In genomic region chr6:149389509-149390297, GRCh38 we compare ENCODE assay signal across 24 cellular contexts. TPM values are rescaled to one million over a fixed set of nuclear protein-coding genes. Genes with fewer than 3 reads are reported as not detected.
DNase-seq lines count a peak whose midpoint lies in the region; ATAC-seq, FAIRE-seq and TF ChIP-seq lines count a peak whose summit lies in the region.
"Had no signal": no experiment of that assay in that cellular context is flagged by ENCODE, and none has a peak within 500 bp of the region (broad histone marks: within the 10 kb centered on the region; RNA-seq: fewer than 3 reads in every experiment).

No MANE protein-coding gene starts in this region.

- H3K4me3 ChIP-seq in AG10803 (ENCODE audit: low read length): no peak overlapping the region
- H3K4me3 ChIP-seq in fibroblast of the aortic adventitia (ENCODE audit: low read depth, low read length): no peak overlapping the region
- no peak overlapping the region for H3K4me3 ChIP-seq in pancreas
- H3K4me3 ChIP-seq: cardiac muscle cell, K562 had no signal

- H3K9me3 ChIP-seq in pancreas: no peaks in the 10 kb centered on the region

- no peaks in the 10 kb centered on the region for H3K27me3 Mint-ChIP-seq in activated T-helper 1 cell treated with anti-CD3 and anti-CD28 coated beads, Interleukin-12 subunit alpha, Interleukin-12 subunit beta, Interleukin-2, Interleukin-4 antibody, amounts not matched to agents 30 ng/mL and 10 ng/mL and 1 ng/mL, durations not matched to agents 14 hours and 24 hours and 36 hours (ENCODE audit: insufficient read depth)
- H3K27me3 Mint-ChIP-seq: B cell had no signal

- peaks cover 82% of the 10 kb centered on the region for H3K4me1 Mint-ChIP-seq in activated T-helper 1 cell treated with anti-CD3 and anti-CD28 coated beads, Interleukin-12 subunit alpha, Interleukin-12 subunit beta, Interleukin-2, Interleukin-4 antibody, amounts not matched to agents 30 ng/mL and 10 ng/mL and 1 ng/mL, durations not matched to agents 14 hours and 24 hours and 36 hours (ENCODE audit: low read depth)
- H3K4me1 Mint-ChIP-seq: neural crest cell had no signal

- peaks cover 63% of the 10 kb centered on the region for H3K36me3 Mint-ChIP-seq in activated T-helper 1 cell treated with anti-CD3 and anti-CD28 coated beads, Interleukin-12 subunit alpha, Interleukin-12 subunit beta, Interleukin-2, Interleukin-4 antibody, amounts not matched to agents 30 ng/mL and 10 ng/mL and 1 ng/mL, durations not matched to agents 14 hours and 24 hours and 36 hours (ENCODE audit: low read depth)

- FAIRE-seq in pancreas (lab: Jason Lieb, UNC): no peak
- FAIRE-seq: K562 had no signal

- no peaks in the 10 kb centered on the region for H3K36me3 ChIP-seq in pancreas
- H3K36me3 ChIP-seq: cardiac muscle cell had no signal

- TF ChIP-seq CTCF in AG10803 (conservative IDR thresholded peaks at IDR 0.05; ENCODE audit: low read length): no peak
- no peak for TF ChIP-seq CTCF in fibroblast of the aortic adventitia (IDR thresholded peaks at IDR 0.05; ENCODE audit: insufficient read depth, low read length)
- no peak for TF ChIP-seq CTCF in pancreas (IDR thresholded peaks at IDR 0.05)

- WGBS in pancreas, 2 donors: 97 to 99% methylated on average over 3 of the region's 3 CpGs

- peaks cover 13% of the 10 kb centered on the region for H3K9me3 Mint-ChIP-seq in activated T-helper 1 cell treated with anti-CD3 and anti-CD28 coated beads, Interleukin-12 subunit alpha, Interleukin-12 subunit beta, Interleukin-2, Interleukin-4 antibody, amounts not matched to agents 30 ng/mL and 10 ng/mL and 1 ng/mL, durations not matched to agents 14 hours and 24 hours and 36 hours

- peaks cover 0 to 15% (median 8%) of the 10 kb centered on the region in 3 donors for H3K4me1 ChIP-seq in pancreas

- DNase-seq in AG10803 (ENCODE audit: low read depth): peak; percentile 28
- DNase-seq in EH (ENCODE audit: low read depth): peak; percentile 40
- DNase-seq in activated T-helper 1 cell treated with anti-CD3 and anti-CD28 coated beads, Interleukin-12 subunit alpha, Interleukin-12 subunit beta, Interleukin-2, Interleukin-4 antibody, amounts not matched to agents 30 ng/mL and 10 ng/mL and 1 ng/mL, durations not matched to agents 14 hours and 24 hours and 36 hours (ENCODE audit: low spot score): no peak
- DNase-seq in fibroblast of the aortic adventitia (ENCODE audit: low read depth): peak; percentile 24
- no peak for DNase-seq in Right ventricle myocardium superior
- no peak for DNase-seq in pancreas
- DNase-seq: activated CD4-positive, alpha-beta T cell treated with anti-CD3 and anti-CD28 coated beads, Interleukin-2, amount 50 U/mL, for 48 hours; activated naive CD4-positive, alpha-beta T cell treated with Interleukin-2 at 50 U/mL for 16 hours; anterior cingulate cortex; cortex of kidney; DMS79; GOT3; head of caudate nucleus; NCI-H2171; NCI-H526; posterior cingulate gyrus; stimulated activated CD4-positive, alpha-beta T cell treated with anti-CD3 and anti-CD28 coated beads, Interleukin-15, amount 100 ng/mL, for 24 hours had no signal

- ATAC-seq in HG03565 (IDR thresholded peaks at IDR 0.05; ENCODE audit: unreplicated experiment): no peak
- ATAC-seq in Right ventricle myocardium superior (ENCODE audit: poor library complexity): no peak
- no peak for ATAC-seq in pancreas
- ATAC-seq: K562, sciatic nerve had no signal

- H3K27ac Mint-ChIP-seq in activated T-helper 1 cell treated with anti-CD3 and anti-CD28 coated beads, Interleukin-12 subunit alpha, Interleukin-12 subunit beta, Interleukin-2, Interleukin-4 antibody, amounts not matched to agents 30 ng/mL and 10 ng/mL and 1 ng/mL, durations not matched to agents 14 hours and 24 hours and 36 hours: peak overlapping the region; percentile 45
- H3K27ac Mint-ChIP-seq: B cell had no signal

- intact Hi-C loops in activated T-helper 1 cell treated with anti-CD3 and anti-CD28 coated beads, Interleukin-12 subunit alpha, Interleukin-12 subunit beta, Interleukin-2, Interleukin-4 antibody, amounts not matched to agents 30 ng/mL and 10 ng/mL and 1 ng/mL, durations not matched to agents 14 hours and 24 hours and 36 hours (cut with micrococcal nuclease): loop anchor here (2.0 to 5.0 kb wide), 2 partner anchors 15 to 157 kb away; no protein-coding TSS in a partner anchor
- intact Hi-C loops in Right ventricle myocardium superior (cut with DNase I) (no loop called here), pancreas (cut with DNase I) (no loop called here)

- H3K4me3 Mint-ChIP-seq in activated T-helper 1 cell treated with anti-CD3 and anti-CD28 coated beads, Interleukin-12 subunit alpha, Interleukin-12 subunit beta, Interleukin-2, Interleukin-4 antibody, amounts not matched to agents 30 ng/mL and 10 ng/mL and 1 ng/mL, durations not matched to agents 14 hours and 24 hours and 36 hours: no peak overlapping the region
- H3K4me3 Mint-ChIP-seq: B cell, neural crest cell had no signal

- no peak overlapping the region for H3K27ac ChIP-seq in pancreas
- H3K27ac ChIP-seq: cardiac muscle cell had no signal

- no peaks in the 10 kb centered on the region for H3K27me3 ChIP-seq in pancreas
- H3K27me3 ChIP-seq: cardiac muscle cell had no signal

RNA-seq across cellular contexts. Expression of gene SUMO4, which starts 10.4 kb away (rescaled TPM):
- 11.6 and 12.0 TPM in 2 replicates for total RNA-seq in activated T-helper 1 cell treated with anti-CD3 and anti-CD28 coated beads, Interleukin-12 subunit alpha, Interleukin-12 subunit beta, Interleukin-2, Interleukin-4 antibody, amounts not matched to agents 30 ng/mL and 10 ng/mL and 1 ng/mL, durations not matched to agents 14 hours and 24 hours and 36 hours
- total RNA-seq in fibroblast of the aortic adventitia (ENCODE audit: low replicate concordance): 3.8 TPM in 1 of 2 replicates, not detected in the other
- 0.22 TPM for total RNA-seq in Right ventricle myocardium superior
- total RNA-seq in pancreas: 1 to 10 TPM in 1 of 6 donors, under 1 TPM in 5; 0.28 to 1.5 (median 0.90) TPM
- under 1 TPM in 1 of 2 donors, not detected in 1; 0.09 TPM for polyA plus RNA-seq in pancreas
- total RNA-seq: SK-MEL-5 had no signal

Comparison
In these comparisons a context has a peak if more than half of its experiments do, and no peak if none do; other contexts are left out.
1. DNase-seq: peak in AG10803 (single experiment), EH (single experiment) and fibroblast of the aortic adventitia (single experiment); none in activated T-helper 1 cell treated with anti-CD3 and anti-CD28 coated beads, Interleukin-12 subunit alpha, Interleukin-12 subunit beta, Interleukin-2, Interleukin-4 antibody, amounts not matched to agents 30 ng/mL and 10 ng/mL and 1 ng/mL, durations not matched to agents 14 hours and 24 hours and 36 hours (single experiment), Right ventricle myocardium superior (single experiment) and pancreas (0 of 6).